11 cellular contexts compared by ENCODE assay signal in the genomic region with DNA sequence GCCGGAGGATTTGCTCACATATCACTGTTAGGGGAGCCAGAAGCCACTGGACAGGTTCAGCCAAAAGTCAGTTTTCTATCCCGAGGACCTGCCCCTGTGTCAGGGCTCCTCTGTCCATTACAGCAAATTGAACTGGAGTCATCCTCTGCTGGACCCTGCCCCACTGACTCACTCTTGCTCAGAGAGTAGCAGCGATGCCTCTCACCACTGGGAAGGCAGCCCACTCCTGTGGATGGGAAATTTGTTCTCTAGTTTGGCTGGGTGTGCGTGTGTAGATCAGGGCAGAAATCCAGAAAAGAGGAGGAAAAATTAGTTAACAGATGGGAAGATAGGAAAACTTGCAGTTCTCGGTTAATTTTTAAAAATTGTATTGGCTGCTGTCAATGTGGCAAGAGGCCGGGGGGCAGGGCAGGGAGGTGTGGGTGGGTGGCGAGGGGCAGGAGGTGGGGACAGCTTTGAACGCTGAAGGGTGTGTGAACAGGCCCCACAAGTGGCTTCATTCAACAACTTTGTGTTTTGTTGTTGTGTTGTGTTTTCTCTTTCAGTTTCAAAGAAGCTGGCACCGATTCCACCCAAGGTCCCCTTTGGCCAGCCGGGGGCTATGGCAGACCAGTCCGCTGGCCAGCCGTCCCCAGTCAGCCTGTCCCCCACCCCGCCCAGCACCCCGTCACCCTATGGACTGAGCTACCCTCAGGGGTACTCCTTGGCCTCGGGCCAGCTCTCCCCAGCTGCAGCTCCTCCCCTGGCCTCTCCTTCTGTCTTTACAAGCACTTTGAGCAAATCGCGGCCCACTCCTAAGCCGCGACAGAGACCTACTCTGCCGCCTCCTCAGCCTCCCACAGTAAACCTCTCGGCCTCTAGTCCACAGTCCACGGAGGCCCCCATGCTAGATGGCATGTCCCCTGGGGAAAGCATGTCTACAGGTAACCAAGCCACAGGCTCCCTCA. TPM values are rescaled to one million over a fixed set of nuclear protein-coding genes. Genes with fewer than 3 reads are reported as not detected.
DNase-seq lines count a peak whose midpoint lies in the region; ATAC-seq, FAIRE-seq and TF ChIP-seq lines count a peak whose summit lies in the region.
"Had no signal": no experiment of that assay in that cellular context is flagged by ENCODE, and none has a peak within 500 bp of the region (broad histone marks: within the 10 kb centered on the region; RNA-seq: fewer than 3 reads in every experiment).

No MANE protein-coding gene starts in this region.

- TF ChIP-seq CTCF in ascending aorta (IDR thresholded peaks at IDR 0.05) (no peak), D721Med (IDR thresholded peaks at IDR 0.05; ENCODE audit: insufficient read depth, missing control alignments) (no peak)

- H3K4me3 Mint-ChIP-seq in activated CD4-positive, alpha-beta memory T cell treated with anti-CD3 and anti-CD28 coated beads, Interleukin-2, amount 10 ng/mL, durations not matched to agents 7 days and 5 days: no peak overlapping the region
- H3K4me3 Mint-ChIP-seq: activated naive CD4-positive, alpha-beta T cell treated with anti-CD3 and anti-CD28 coated beads, Interleukin-2, amount 50 U/mL, for 24 hours; stimulated activated naive CD8-positive, alpha-beta T cell treated with anti-CD3 and anti-CD28 coated beads, Interleukin-15, Interleukin-2, amounts not matched to agents 100 ng/mL and 50 ng/mL, for 24 hours had no signal

- H3K9me3 Mint-ChIP-seq in activated CD4-positive, alpha-beta memory T cell treated with anti-CD3 and anti-CD28 coated beads, Interleukin-2, amount 10 ng/mL, durations not matched to agents 7 days and 5 days: no peaks in the 10 kb centered on the region
- H3K9me3 Mint-ChIP-seq: activated naive CD4-positive, alpha-beta T cell treated with anti-CD3 and anti-CD28 coated beads, Interleukin-2, amount 50 U/mL, for 24 hours; stimulated activated naive CD8-positive, alpha-beta T cell treated with anti-CD3 and anti-CD28 coated beads, Interleukin-15, Interleukin-2, amounts not matched to agents 100 ng/mL and 50 ng/mL, for 24 hours had no signal

- FAIRE-seq in D721Med (lab: Jason Lieb, UNC): no peak

- H3K36me3 ChIP-seq in ascending aorta: peaks cover 0 to 4% of the 10 kb centered on the region in 2 donors
- H3K36me3 ChIP-seq in skeletal muscle satellite cell (ENCODE audit: insufficient read depth, low read length): no peaks in the 10 kb centered on the region

- peak; percentile 85 to 87 for ATAC-seq in right cardiac atrium
- no peak for ATAC-seq in GM19395 (IDR thresholded peaks at IDR 0.05; ENCODE audit: unreplicated experiment)

- H3K27me3 ChIP-seq in ascending aorta (no peaks in the 10 kb centered on the region), right cardiac atrium (ENCODE audit: control insufficient read depth, insufficient read depth) (no peaks in the 10 kb centered on the region), skeletal muscle satellite cell (ENCODE audit: control insufficient read depth, insufficient read depth, low read length) (peaks cover 4% of the 10 kb centered on the region)

- peak overlapping the region; percentile 65 for H3K4me2 ChIP-seq in skeletal muscle satellite cell (ENCODE audit: low read length)

- no peaks in the 10 kb centered on the region for H3K36me3 Mint-ChIP-seq in activated CD4-positive, alpha-beta memory T cell treated with anti-CD3 and anti-CD28 coated beads, Interleukin-2, amount 10 ng/mL, durations not matched to agents 7 days and 5 days (ENCODE audit: low read depth)

- intact Hi-C loops in ascending aorta (cut with DNase I): no loop called here
- intact Hi-C loops in right cardiac atrium (cut with DNase I): no loop called here

- no peaks in the 10 kb centered on the region for H3K27me3 Mint-ChIP-seq in activated CD4-positive, alpha-beta memory T cell treated with anti-CD3 and anti-CD28 coated beads, Interleukin-2, amount 10 ng/mL, durations not matched to agents 7 days and 5 days
- H3K27me3 Mint-ChIP-seq: activated naive CD4-positive, alpha-beta T cell treated with anti-CD3 and anti-CD28 coated beads, Interleukin-2, amount 50 U/mL, for 24 hours; stimulated activated naive CD8-positive, alpha-beta T cell treated with anti-CD3 and anti-CD28 coated beads, Interleukin-15, Interleukin-2, amounts not matched to agents 100 ng/mL and 50 ng/mL, for 24 hours had no signal

- peak overlapping the region; percentile 24 for H3K9ac ChIP-seq in skeletal muscle satellite cell (ENCODE audit: low read depth, low read length)

- peak; percentile 92 for DNase-seq in G401 (ENCODE audit: low spot score)
- peak; percentile 19 to 88 for DNase-seq in ascending aorta (ENCODE audit: low spot score in 2 of 2)
- peak; percentile 83 to 85 (median 84) for DNase-seq in right cardiac atrium
- DNase-seq in D721Med (ENCODE audit: insufficient read length, low spot score): no peak
- no peak for DNase-seq in activated CD4-positive, alpha-beta memory T cell treated with anti-CD3 and anti-CD28 coated beads, Interleukin-2, amount 10 ng/mL, durations not matched to agents 7 days and 5 days
- DNase-seq in GF-D8 (lab: John Stamatoyannopoulos, UW): no peak
- DNase-seq: NCI-H510A treated with DMSO at 0.1 percent for 48 hours had no signal

- H3K27ac ChIP-seq in ascending aorta (peak overlapping the region; percentile 31 to 48), right cardiac atrium (ENCODE audit: low read length) (peak overlapping the region; percentile 76)

- H3K4me3 ChIP-seq in ascending aorta (no peak overlapping the region), right cardiac atrium (ENCODE audit: low read length) (no peak overlapping the region), skeletal muscle satellite cell (ENCODE audit: low read length) (peak overlapping the region; percentile 20)

- CTCF ChIA-PET in activated CD4-positive, alpha-beta memory T cell treated with anti-CD3 and anti-CD28 coated beads, Interleukin-2, amount 10 ng/mL, durations not matched to agents 7 days and 5 days (lab: Charles Lee): no interaction called here

- peaks cover 6% of the 10 kb centered on the region for H3K4me1 Mint-ChIP-seq in activated CD4-positive, alpha-beta memory T cell treated with anti-CD3 and anti-CD28 coated beads, Interleukin-2, amount 10 ng/mL, durations not matched to agents 7 days and 5 days
- H3K4me1 Mint-ChIP-seq: activated naive CD4-positive, alpha-beta T cell treated with anti-CD3 and anti-CD28 coated beads, Interleukin-2, amount 50 U/mL, for 24 hours had no signal

- in situ Hi-C loops in G401 (cut with HindIII; ENCODE audit: low sequenced_read_pairs): no loop called here

- H3K27ac Mint-ChIP-seq in activated CD4-positive, alpha-beta memory T cell treated with anti-CD3 and anti-CD28 coated beads, Interleukin-2, amount 10 ng/mL, durations not matched to agents 7 days and 5 days: no peak overlapping the region
- H3K27ac Mint-ChIP-seq: activated naive CD4-positive, alpha-beta T cell treated with anti-CD3 and anti-CD28 coated beads, Interleukin-2, amount 50 U/mL, for 24 hours; stimulated activated naive CD8-positive, alpha-beta T cell treated with anti-CD3 and anti-CD28 coated beads, Interleukin-15, Interleukin-2, amounts not matched to agents 100 ng/mL and 50 ng/mL, for 24 hours had no signal

- H3K9me3 ChIP-seq in ascending aorta (no peaks in the 10 kb centered on the region), right cardiac atrium (ENCODE audit: control insufficient read depth, low read length) (no peaks in the 10 kb centered on the region), skeletal muscle satellite cell (replicated peaks; ENCODE audit: low read length) (no peaks in the 10 kb centered on the region)

- H3K4me1 ChIP-seq in ascending aorta (peaks cover 12 to 17% of the 10 kb centered on the region in 2 donors), right cardiac atrium (ENCODE audit: control insufficient read depth, insufficient read depth, low read length) (peaks cover 7% of the 10 kb centered on the region), skeletal muscle satellite cell (ENCODE audit: control insufficient read depth, insufficient read depth, low read length) (peaks cover 32% of the 10 kb centered on the region)

- POLR2A ChIA-PET in activated CD4-positive, alpha-beta memory T cell treated with anti-CD3 and anti-CD28 coated beads, Interleukin-2, amount 10 ng/mL, durations not matched to agents 7 days and 5 days (lab: Charles Lee): no interaction called here

- WGBS in right cardiac atrium: 54% methylated on average over 22 of the region's 22 CpGs

RNA-seq across cellular contexts. Expression of a gene that starts 33.6 kb away (rescaled TPM):
- 114 and 119 TPM in 2 replicates for total RNA-seq in G401 (2014; rRNA removed; shearing (Covaris generic))
- total RNA-seq in ascending aorta (190 TPM), right cardiac atrium (10 to 100 TPM; 44.6 to 52.0 (median 48.9) TPM)
- 28.2 TPM for polyA plus RNA-seq in right cardiac atrium
- 71.7 and 88.9 TPM in 2 replicates for total RNA-seq in skeletal muscle satellite cell (2012; rRNA removed)
- total RNA-seq in activated CD4-positive, alpha-beta memory T cell treated with anti-CD3 and anti-CD28 coated beads, Interleukin-2, amount 10 ng/mL, durations not matched to agents 7 days and 5 days: 10 to 100 TPM; 50.8 to 54.0 TPM

Comparison
In these comparisons a context has a peak if more than half of its experiments do, and no peak if none do; other contexts are left out.
1. DNase-seq: peak in G401 (single experiment), ascending aorta (2 of 2) and right cardiac atrium (3 of 3); none in D721Med (single experiment), activated CD4-positive, alpha-beta memory T cell treated with anti-CD3 and anti-CD28 coated beads, Interleukin-2, amount 10 ng/mL, durations not matched to agents 7 days and 5 days (single experiment) and GF-D8 (single experiment).